ENCODE assay signal across 1 cellular context in the genomic region with DNA sequence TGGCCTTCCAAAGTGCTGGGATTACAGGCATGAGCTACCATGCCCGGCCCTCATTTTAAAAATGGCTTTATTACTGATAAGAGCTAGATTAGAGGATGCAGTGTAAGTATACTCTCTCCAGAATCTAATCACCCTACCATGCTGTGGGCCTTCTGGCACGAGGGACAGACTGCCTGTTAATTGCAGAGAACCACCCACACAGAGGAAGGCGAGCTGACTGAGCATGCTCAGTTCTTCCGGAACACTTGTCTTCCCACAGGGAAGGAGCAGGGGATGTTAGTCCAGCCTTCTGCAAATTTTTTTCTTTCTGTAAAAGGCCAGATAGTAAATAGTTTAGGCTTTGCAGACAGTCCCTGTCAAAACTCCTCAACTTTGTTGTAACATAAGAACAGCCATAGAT.
TF ChIP-seq lines count a peak whose summit lies in the region.

No MANE protein-coding gene starts in this region.

TF ChIP-seq in WTC11, 78 proteins besides CTCF, POLR2A, EP300 and RAD21 (continued from another document):
- TF ChIP-seq, protein P1, sequence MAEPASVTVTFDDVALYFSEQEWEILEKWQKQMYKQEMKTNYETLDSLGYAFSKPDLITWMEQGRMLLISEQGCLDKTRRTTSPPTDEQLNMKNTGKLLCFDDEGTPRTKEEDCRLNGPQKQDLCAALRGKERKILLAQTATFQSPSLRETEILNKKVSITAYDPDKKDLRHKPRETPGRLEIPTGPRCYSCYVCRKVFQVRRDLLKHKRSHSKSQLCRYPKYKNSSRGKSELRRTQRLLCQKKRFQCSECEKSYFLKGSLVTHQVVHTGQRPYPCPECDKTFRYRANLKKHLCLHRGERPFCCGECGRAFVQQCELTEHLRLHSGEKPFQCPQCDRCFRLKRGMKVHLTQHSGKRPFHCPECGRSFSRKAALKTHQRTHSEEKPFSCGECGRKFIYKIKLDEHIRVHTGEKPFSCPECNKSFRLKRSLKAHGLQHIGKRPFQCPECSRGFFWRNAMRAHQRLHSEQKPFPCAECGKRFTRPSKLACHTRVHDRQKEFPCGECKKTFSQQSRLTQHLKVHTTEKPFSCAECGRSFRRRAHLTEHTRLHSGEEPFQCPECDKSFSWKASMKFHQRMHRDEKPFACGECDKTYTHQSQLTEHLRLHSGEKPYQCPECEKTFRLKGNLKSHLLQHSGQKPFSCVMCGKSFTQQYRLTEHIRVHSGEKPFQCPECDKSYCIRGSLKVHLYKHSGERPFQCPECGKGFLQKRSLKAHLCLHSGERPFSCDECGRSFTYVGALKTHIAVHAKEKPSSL (CRISPR knock-in tag; conservative IDR thresholded peaks at IDR 0.05), result no peak
- TF ChIP-seq ZNF138 (CRISPR knock-in tag; conservative IDR thresholded peaks at IDR 0.05) (no peak), ATF1 (CRISPR knock-in tag; IDR thresholded peaks at IDR 0.05) (no peak), TCF7 (CRISPR knock-in tag; IDR thresholded peaks at IDR 0.05; ENCODE audit: low read depth) (no peak), HMGA2 (CRISPR knock-in tag; IDR thresholded peaks at IDR 0.05) (no peak), ZNF671 (CRISPR knock-in tag; IDR thresholded peaks at IDR 0.05) (no peak), SMAD4 (CRISPR knock-in tag; IDR thresholded peaks at IDR 0.05) (no peak), TEAD1 (CRISPR knock-in tag; IDR thresholded peaks at IDR 0.05) (no peak)
- TF ChIP-seq, protein P2, sequence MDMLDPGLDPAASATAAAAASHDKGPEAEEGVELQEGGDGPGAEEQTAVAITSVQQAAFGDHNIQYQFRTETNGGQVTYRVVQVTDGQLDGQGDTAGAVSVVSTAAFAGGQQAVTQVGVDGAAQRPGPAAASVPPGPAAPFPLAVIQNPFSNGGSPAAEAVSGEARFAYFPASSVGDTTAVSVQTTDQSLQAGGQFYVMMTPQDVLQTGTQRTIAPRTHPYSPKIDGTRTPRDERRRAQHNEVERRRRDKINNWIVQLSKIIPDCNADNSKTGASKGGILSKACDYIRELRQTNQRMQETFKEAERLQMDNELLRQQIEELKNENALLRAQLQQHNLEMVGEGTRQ (CRISPR knock-in tag; IDR thresholded peaks at IDR 0.05), result no peak
- TF ChIP-seq, protein P3, sequence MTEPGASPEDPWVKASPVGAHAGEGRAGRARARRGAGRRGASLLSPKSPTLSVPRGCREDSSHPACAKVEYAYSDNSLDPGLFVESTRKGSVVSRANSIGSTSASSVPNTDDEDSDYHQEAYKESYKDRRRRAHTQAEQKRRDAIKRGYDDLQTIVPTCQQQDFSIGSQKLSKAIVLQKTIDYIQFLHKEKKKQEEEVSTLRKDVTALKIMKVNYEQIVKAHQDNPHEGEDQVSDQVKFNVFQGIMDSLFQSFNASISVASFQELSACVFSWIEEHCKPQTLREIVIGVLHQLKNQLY (CRISPR knock-in tag; IDR thresholded peaks at IDR 0.05), result no peak
